In genomic region chr3:25444273-25444672, GRCh38 we compare ENCODE assay signal across 22 cellular contexts. TPM values are rescaled to one million over a fixed set of nuclear protein-coding genes. Genes with fewer than 3 reads are reported as not detected.
DNase-seq lines count a peak whose midpoint lies in the region; ATAC-seq, FAIRE-seq and TF ChIP-seq lines count a peak whose summit lies in the region.
"Had no signal": no experiment of that assay in that cellular context is flagged by ENCODE, and none has a peak within 500 bp of the region (broad histone marks: within the 10 kb centered on the region; RNA-seq: fewer than 3 reads in every experiment).

No MANE protein-coding gene starts in this region.

- peak overlapping the region; percentile 53 for H3K27ac Mint-ChIP-seq in mesothelial cell of epicardium
- H3K27ac Mint-ChIP-seq: CD14-positive monocyte; CD4-positive, alpha-beta memory T cell; CD4-positive, CD25-positive, alpha-beta regulatory T cell; CD8-positive, alpha-beta memory T cell had no signal

- TF ChIP-seq CTCF in SK-N-SH (IDR thresholded peaks at IDR 0.05) (no peak), mesothelial cell of epicardium (IDR thresholded peaks at IDR 0.05; ENCODE audit: unreplicated experiment) (no peak), psoas muscle (IDR thresholded peaks at IDR 0.05) (no peak), D721Med (IDR thresholded peaks at IDR 0.05; ENCODE audit: insufficient read depth, missing control alignments) (no peak)

- POLR2A ChIA-PET in SK-N-SH (lab: Yijun Ruan, JAX) = interaction anchor here (1.7 kb wide), 1 partner anchor 16 kb away, joined by 4 read pairs; the partner anchor contains the start of gene RARB

- no peak overlapping the region for H3K4me2 ChIP-seq in SK-N-SH
- H3K4me2 ChIP-seq: BLaER1 had no signal

- no peaks in the 10 kb centered on the region for H3K36me3 ChIP-seq in SK-N-SH (replicated peaks in 1 of 2; ENCODE audit: control insufficient read depth in 1 of 2, insufficient read depth in 2 of 2, low read length in 1 of 2)
- no peaks in the 10 kb centered on the region for H3K36me3 ChIP-seq in psoas muscle (ENCODE audit: insufficient read depth in 1 of 2, low read depth in 1 of 2)
- H3K36me3 ChIP-seq: BE2C, BLaER1 had no signal

- H3K27me3 Mint-ChIP-seq in mesothelial cell of epicardium (ENCODE audit: low read depth) = no peaks in the 10 kb centered on the region
- H3K27me3 Mint-ChIP-seq: CD4-positive, alpha-beta memory T cell; CD4-positive, CD25-positive, alpha-beta regulatory T cell had no signal

- peaks cover 10 to 25% of the 10 kb centered on the region in 2 experiments for H3K4me1 ChIP-seq in SK-N-SH (ENCODE audit: control insufficient read depth in 1 of 2, insufficient read depth in 2 of 2, low read depth in 1 of 2, low read length in 1 of 2)
- H3K4me1 ChIP-seq in psoas muscle = peaks cover 7% of the 10 kb centered on the region
- H3K4me1 ChIP-seq: BE2C, BLaER1 had no signal

- H3K27me3 ChIP-seq in SK-N-SH (ENCODE audit: insufficient read depth) = no peaks in the 10 kb centered on the region
- no peaks in the 10 kb centered on the region for H3K27me3 ChIP-seq in psoas muscle (ENCODE audit: insufficient read depth in 3 of 3, low read length in 2 of 3)
- H3K27me3 ChIP-seq: BE2C, BLaER1 had no signal

- no peaks in the 10 kb centered on the region for H4K20me1 ChIP-seq in SK-N-SH (ENCODE audit: insufficient read depth)
- H4K20me1 ChIP-seq: BLaER1 had no signal

- H3K9me3 ChIP-seq in SK-N-SH (no peaks in the 10 kb centered on the region), psoas muscle (no peaks in the 10 kb centered on the region)
- H3K9me3 ChIP-seq: BE2C, BLaER1 had no signal

- H3K79me2 ChIP-seq in SK-N-SH (ENCODE audit: insufficient read depth) = peaks cover 82% of the 10 kb centered on the region

- no peak overlapping the region for H3K4me3 Mint-ChIP-seq in mesothelial cell of epicardium
- H3K4me3 Mint-ChIP-seq: CD14-positive monocyte; CD4-positive, alpha-beta memory T cell; CD4-positive, CD25-positive, alpha-beta regulatory T cell; CD8-positive, alpha-beta memory T cell had no signal

- FAIRE-seq in D721Med (lab: Jason Lieb, UNC) = no peak
- FAIRE-seq: A204.1, G401.6, GM12891, GM19239 had no signal

- peaks cover 15% of the 10 kb centered on the region for H3K36me3 Mint-ChIP-seq in mesothelial cell of epicardium
- H3K36me3 Mint-ChIP-seq: CD14-positive monocyte; CD4-positive, alpha-beta memory T cell; CD4-positive, CD25-positive, alpha-beta regulatory T cell; CD8-positive, alpha-beta memory T cell had no signal

- no peak for ATAC-seq in psoas muscle
- ATAC-seq in GM21723 (IDR thresholded peaks at IDR 0.05; ENCODE audit: unreplicated experiment) = no peak

- no peak overlapping the region for H3K9ac ChIP-seq in SK-N-SH
- H3K9ac ChIP-seq: BLaER1 had no signal

- peaks cover 53% of the 10 kb centered on the region for H3K4me1 Mint-ChIP-seq in mesothelial cell of epicardium
- H3K4me1 Mint-ChIP-seq: CD14-positive monocyte; CD4-positive, alpha-beta memory T cell; CD4-positive, CD25-positive, alpha-beta regulatory T cell; CD8-positive, alpha-beta memory T cell had no signal

- WGBS in SK-N-SH (ENCODE audit: low lambda C conversion rate) = 19% methylated on average over 2 of the region's 2 CpGs
- 57 to 74% (median 68%) methylated on average over 2 of the region's 2 CpGs for WGBS in psoas muscle, 3 donors

- no peak overlapping the region; the same call in 1 of the 2 replicates for H2AFZ ChIP-seq in SK-N-SH (ENCODE audit: low read depth)

- intact Hi-C loops in psoas muscle (cut with DNase I) = loop anchor here (5.0 kb wide), 1 partner anchor 148 kb away; no protein-coding TSS in a partner anchor

- peaks cover 4% of the 10 kb centered on the region for H3K9me3 Mint-ChIP-seq in mesothelial cell of epicardium
- H3K9me3 Mint-ChIP-seq: CD14-positive monocyte; CD4-positive, alpha-beta memory T cell; CD8-positive, alpha-beta memory T cell had no signal

- H3K27ac ChIP-seq in SK-N-SH (ENCODE audit: low read depth in 2 of 2, low read length in 1 of 2) = peak overlapping the region in 1 of 2 experiments; percentile 72; a peak in 2 of 4 replicates
- peak overlapping the region; percentile 15 for H3K27ac ChIP-seq in psoas muscle
- H3K27ac ChIP-seq: BLaER1 had no signal

- CTCF ChIA-PET in SK-N-SH (lab: Yijun Ruan, JAX) = interaction anchor here (1.1 to 5.5 kb wide), 3 partner anchors 10 to 399 kb away, joined by 3 to 25 read pairs (median 4); no protein-coding TSS in a partner anchor

- TF ChIP-seq RAD21 in SK-N-SH (IDR thresholded peaks at IDR 0.05; ENCODE audit: low read length) = peak; percentile 2; the same call in 1 of the 2 replicates

- peak; percentile 44 for DNase-seq in SK-N-SH
- DNase-seq in mesothelial cell of epicardium (ENCODE audit: low spot score in 2 of 2, unreplicated experiment in 2 of 2) = no peak
- no peak for DNase-seq in psoas muscle
- no peak for DNase-seq in D721Med (ENCODE audit: insufficient read length, low spot score)
- DNase-seq in stimulated activated CD4-positive, alpha-beta T cell treated with anti-CD3 and anti-CD28 coated beads, Interleukin-4, amount 100 ng/mL, for 4 hours = no peak
- DNase-seq: 8988T; ACHN; BE2C; C1 segment of cervical spinal cord; CD4-positive, alpha-beta memory T cell; CD4-positive, CD25-positive, alpha-beta regulatory T cell; CD8-positive, alpha-beta memory T cell; COR-L47; DMS79 treated with DMSO at 0.1 percent for 48 hours; GF-D8 had no signal

- TF ChIP-seq EP300 in SK-N-SH (IDR thresholded peaks at IDR 0.05; ENCODE audit: borderline replicate concordance in 1 of 2, low read depth in 1 of 2, low read length in 1 of 2) = peak in 1 of 2 experiments; percentile 83; a peak in 2 of 4 replicates

- H3F3A ChIP-seq in SK-N-SH (replicated peaks; ENCODE audit: insufficient read depth) = no peaks in the 10 kb centered on the region

- H3K4me3 ChIP-seq in SK-N-SH (ENCODE audit: low read depth in 2 of 2, low read length in 1 of 2) (no peak overlapping the region), psoas muscle (no peak overlapping the region)
- H3K4me3 ChIP-seq: BLaER1 had no signal

- no peaks in the 10 kb centered on the region for H3K9me2 ChIP-seq in SK-N-SH

TF ChIP-seq in SK-N-SH, 30 proteins besides CTCF, POLR2A, EP300 and RAD21:
- peak; percentile 72 for TF ChIP-seq TCF12 (IDR thresholded peaks at IDR 0.05)
- TF ChIP-seq MEF2A (IDR thresholded peaks at IDR 0.05; ENCODE audit: borderline replicate concordance, low read depth) = no peak
- peak; percentile 56; the same call in 1 of the 2 replicates for TF ChIP-seq RCOR1 (IDR thresholded peaks at IDR 0.05; ENCODE audit: low read length)
- TF ChIP-seq GATA2 (CRISPR knock-in tag; IDR thresholded peaks at IDR 0.05) = no peak
- peak; percentile 30 for TF ChIP-seq CHD2 (IDR thresholded peaks at IDR 0.05; ENCODE audit: low read length, partially characterized antibody)
- TF ChIP-seq RXRA (IDR thresholded peaks at IDR 0.05; ENCODE audit: borderline replicate concordance, low read depth) = no peak
- peak; percentile 49; the same call in 1 of the 2 replicates for TF ChIP-seq POLR2AphosphoS5 (IDR thresholded peaks at IDR 0.05; ENCODE audit: low read depth, low read length)
- TF ChIP-seq REST (IDR thresholded peaks at IDR 0.05; ENCODE audit: low read depth, low read length) = no peak
- TF ChIP-seq PBX3 (IDR thresholded peaks at IDR 0.05) = peak; percentile 17; the same call in 1 of the 2 replicates

RNA-seq across cellular contexts. Expression of gene RARB, which starts 16.2 kb away (rescaled TPM):
- polyA plus RNA-seq in SK-N-SH (2012; rRNA removed) (10.7 and 15.2 TPM in 2 replicates), psoas muscle (1 to 10 TPM; 1.1 to 2.0 (median 1.9) TPM)
- polyA plus RNA-seq in SK-N-SH (2012; cell fraction: cytosol; rRNA removed) = 13.7 and 14.8 TPM in 2 replicates
- 8.0 and 16.6 TPM in 2 replicates for polyA plus RNA-seq in SK-N-SH (2012; cell fraction: nucleus; rRNA removed)
- total RNA-seq in mesothelial cell of epicardium (106 to 117 TPM (median 117 TPM) in 3 replicates), psoas muscle (1 to 10 TPM; 1.3 to 5.4 (median 1.9) TPM)
- total RNA-seq: CD4-positive, alpha-beta memory T cell; CD4-positive, CD25-positive, alpha-beta regulatory T cell; CD8-positive, alpha-beta memory T cell had no signal
- polyA plus RNA-seq: CD14-positive monocyte; CD8-positive, alpha-beta memory T cell had no signal

Comparison
In these comparisons a context has a peak if more than half of its experiments do, and no peak if none do; other contexts are left out.
1. RNA of gene RARB, which starts 16.2 kb away (total RNA-seq): 106 to 117 TPM in mesothelial cell of epicardium; 1.3 to 5.4 TPM in psoas muscle; every median in the first group is over 10 times any median in the second.